In the genomic region with DNA sequence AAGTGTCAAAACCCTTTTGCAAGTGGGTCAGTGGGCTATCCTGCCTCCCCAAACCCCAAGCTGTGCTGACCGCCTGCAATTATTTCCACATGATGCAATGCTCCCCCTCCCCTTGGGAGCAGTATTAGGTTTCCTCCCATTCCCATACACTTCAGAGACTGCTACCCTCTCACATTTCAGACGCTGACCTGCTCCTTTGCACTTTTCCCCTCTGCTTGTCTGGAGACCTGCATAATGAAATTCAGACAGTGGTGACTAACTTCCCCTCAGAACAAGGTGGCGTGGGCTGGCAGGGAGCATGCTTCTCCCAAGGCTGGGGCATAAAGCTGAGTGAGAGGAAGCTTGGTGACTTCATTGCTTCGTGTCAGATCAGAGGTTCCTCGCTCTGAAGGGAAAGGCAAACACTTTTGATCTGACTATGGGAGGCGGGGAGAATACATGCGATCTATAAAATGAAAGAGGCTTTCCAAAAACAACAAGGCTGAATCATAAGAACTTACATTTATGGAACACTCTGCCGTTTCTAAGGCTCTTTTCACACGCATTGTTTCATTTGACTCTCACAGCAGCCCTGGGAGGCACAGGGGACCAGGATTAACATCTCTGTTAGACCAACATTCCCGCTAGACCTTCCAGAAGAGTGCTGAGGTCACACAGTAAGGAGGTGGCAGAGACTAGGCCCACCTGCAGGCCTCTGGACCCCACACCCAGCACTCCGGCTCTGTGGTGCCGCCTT, we compare ENCODE assay signal across 11 cellular contexts. TPM values are rescaled to one million over a fixed set of nuclear protein-coding genes. Genes with fewer than 3 reads are reported as not detected.
DNase-seq lines count a peak whose midpoint lies in the region; ATAC-seq lines count a peak whose summit lies in the region.
"Had no signal": no experiment of that assay in that cellular context is flagged by ENCODE, and none has a peak within 500 bp of the region (broad histone marks: within the 10 kb centered on the region; RNA-seq: fewer than 3 reads in every experiment).

No MANE protein-coding gene starts in this region.

- H3K4me1 Mint-ChIP-seq in activated T-helper 17 cell treated with anti-CD3 and anti-CD28 coated beads, Interleukin-2, amount 50 U/mL, for 72 hours = no peaks in the 10 kb centered on the region
- H3K4me1 Mint-ChIP-seq: B cell had no signal

- H3K27ac Mint-ChIP-seq in activated T-helper 17 cell treated with anti-CD3 and anti-CD28 coated beads, Interleukin-2, amount 50 U/mL, for 72 hours = no peak overlapping the region
- H3K27ac Mint-ChIP-seq: B cell, IgD-negative memory B cell had no signal

- peak; percentile 90 for ATAC-seq in activated T-helper 17 cell treated with anti-CD3 and anti-CD28 coated beads, Interleukin-2, amount 50 U/mL, for 72 hours (replicated peaks)
- ATAC-seq in GM19023 (IDR thresholded peaks at IDR 0.05; ENCODE audit: unreplicated experiment) = no peak

- DNase-seq in activated T-cell treated with anti-CD3 and anti-CD28 coated beads for 48 hours (ENCODE audit: low read depth) = peak; percentile 31
- DNase-seq in activated T-cell treated with anti-CD3 and anti-CD28 coated beads for 4 hours = no peak
- peak; percentile 84 for DNase-seq in kidney tubule cell (ENCODE audit: low spot score)
- peak; percentile 84 for DNase-seq in stromal cell of bone marrow (ENCODE audit: low read depth)
- DNase-seq in NCI-H345 treated with DMSO at 0.1 percent for 48 hours (lab: John Stamatoyannopoulos, UW; ENCODE audit: unreplicated experiment) = no peak
- DNase-seq in activated CD8-positive, alpha-beta memory T cell treated with anti-CD3 and anti-CD28 coated beads, Interleukin-2, amount 50 U/mL, for 4 hours = no peak
- DNase-seq: SW 1271 had no signal

- no peaks in the 10 kb centered on the region for H3K9me3 Mint-ChIP-seq in activated T-helper 17 cell treated with anti-CD3 and anti-CD28 coated beads, Interleukin-2, amount 50 U/mL, for 72 hours

- H3K4me3 Mint-ChIP-seq in activated T-helper 17 cell treated with anti-CD3 and anti-CD28 coated beads, Interleukin-2, amount 50 U/mL, for 72 hours = no peak overlapping the region
- H3K4me3 Mint-ChIP-seq: B cell, IgD-negative memory B cell had no signal

- H3K27me3 Mint-ChIP-seq in activated T-helper 17 cell treated with anti-CD3 and anti-CD28 coated beads, Interleukin-2, amount 50 U/mL, for 72 hours = peaks cover 20% of the 10 kb centered on the region

- no peaks in the 10 kb centered on the region for H3K36me3 Mint-ChIP-seq in activated T-helper 17 cell treated with anti-CD3 and anti-CD28 coated beads, Interleukin-2, amount 50 U/mL, for 72 hours (ENCODE audit: low read depth)
- H3K36me3 Mint-ChIP-seq: IgD-negative memory B cell had no signal

RNA-seq across cellular contexts. Expression of a gene that starts 27.5 kb away (rescaled TPM):
- total RNA-seq in activated T-helper 17 cell treated with anti-CD3 and anti-CD28 coated beads, Interleukin-2, amount 50 U/mL, for 72 hours = under 1 TPM in 1 of 2 donors, not detected in 1; 0.09 TPM

Comparison
In these comparisons a context has a peak if more than half of its experiments do, and no peak if none do; other contexts are left out.
1. DNase-seq: peak in activated T-cell treated with anti-CD3 and anti-CD28 coated beads for 48 hours (single experiment), kidney tubule cell (single experiment) and stromal cell of bone marrow (single experiment); none in activated T-cell treated with anti-CD3 and anti-CD28 coated beads for 4 hours (single experiment), NCI-H345 treated with DMSO at 0.1 percent for 48 hours (single experiment) and activated CD8-positive, alpha-beta memory T cell treated with anti-CD3 and anti-CD28 coated beads, Interleukin-2, amount 50 U/mL, for 4 hours (single experiment).